Comparison of ENCODE assay signal across 8 cellular contexts in the genomic region with DNA sequence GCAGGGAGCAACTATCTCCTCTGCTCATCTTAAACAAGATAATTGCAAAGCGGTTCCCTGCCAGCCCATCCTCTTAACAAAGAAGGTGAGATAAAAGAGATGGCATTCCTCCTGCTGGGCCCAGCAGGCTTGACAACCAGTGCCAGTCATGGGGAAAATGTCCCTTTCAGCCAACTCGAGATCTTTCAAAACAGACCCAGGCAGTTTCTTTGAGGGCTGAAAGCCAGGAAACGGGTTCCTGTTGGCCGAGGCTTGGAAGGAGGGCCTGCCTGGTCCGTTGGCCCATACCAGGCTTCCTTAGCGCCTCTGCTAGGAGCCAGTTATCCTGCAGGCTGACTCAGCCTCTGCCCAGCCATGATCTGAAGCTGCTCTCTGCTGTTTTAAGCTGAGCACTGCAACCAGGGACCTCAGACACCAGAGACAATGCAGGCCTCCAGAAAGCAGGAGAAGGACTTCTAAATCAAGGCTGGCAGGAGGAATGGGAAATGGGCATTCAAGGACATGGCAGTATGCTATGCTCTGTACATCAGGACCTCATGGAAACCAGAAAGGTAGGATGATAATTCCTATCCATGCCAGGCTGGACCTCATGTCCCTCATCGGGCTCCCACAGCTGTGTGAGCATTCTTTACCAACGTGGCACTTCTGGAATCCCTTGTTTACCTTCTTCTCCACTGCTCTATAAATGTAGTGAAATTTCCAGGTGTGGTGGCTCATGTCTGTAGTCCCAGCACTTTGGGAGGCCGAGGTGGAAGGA. TPM values are rescaled to one million over a fixed set of nuclear protein-coding genes. Genes with fewer than 3 reads are reported as not detected.
DNase-seq lines count a peak whose midpoint lies in the region; ATAC-seq and TF ChIP-seq lines count a peak whose summit lies in the region.

No MANE protein-coding gene starts in this region.

- no peaks in the 10 kb centered on the region for H3K27me3 Mint-ChIP-seq in WTC11 (ENCODE audit: low read depth)
- H3K27me3 Mint-ChIP-seq in activated T-helper 17 cell treated with anti-CD3 and anti-CD28 coated beads, Interleukin-2, amount 50 U/mL, for 72 hours = no peaks in the 10 kb centered on the region

- H3K9me3 ChIP-seq in HUES64 (ENCODE audit: insufficient read depth, low read depth, low read length) (no peaks in the 10 kb centered on the region), right cardiac atrium (ENCODE audit: control insufficient read depth, low read length) (no peaks in the 10 kb centered on the region), OCI-LY7 (ENCODE audit: low read length) (no peaks in the 10 kb centered on the region)

- peak overlapping the region; percentile 76 for H3K27ac ChIP-seq in HUES64 (ENCODE audit: low read depth, low read length)
- peak overlapping the region; percentile 11 for H3K27ac ChIP-seq in right cardiac atrium (ENCODE audit: low read length)
- no peak overlapping the region for H3K27ac ChIP-seq in OCI-LY7 (ENCODE audit: low read depth, low read length, poor library complexity, severe bottlenecking)

- H3K36me3 ChIP-seq in HUES64 (ENCODE audit: insufficient read depth, low read length) (no peaks in the 10 kb centered on the region), OCI-LY7 (ENCODE audit: insufficient read depth, low read length) (no peaks in the 10 kb centered on the region)

- H3K4me1 ChIP-seq in HUES64 (ENCODE audit: insufficient read depth, low read length) (peaks cover 16% of the 10 kb centered on the region), right cardiac atrium (ENCODE audit: control insufficient read depth, insufficient read depth, low read length) (peaks cover 5% of the 10 kb centered on the region), OCI-LY7 (ENCODE audit: insufficient read depth, low read length, poor library complexity, severe bottlenecking) (no peaks in the 10 kb centered on the region)

- H3K36me3 Mint-ChIP-seq in WTC11 = no peaks in the 10 kb centered on the region
- H3K36me3 Mint-ChIP-seq in activated T-helper 17 cell treated with anti-CD3 and anti-CD28 coated beads, Interleukin-2, amount 50 U/mL, for 72 hours (ENCODE audit: low read depth) = peaks cover 70% of the 10 kb centered on the region

- H3K4me2 ChIP-seq in OCI-LY7 (ENCODE audit: low read length) = no peak overlapping the region

- no peak overlapping the region for H2AFZ ChIP-seq in OCI-LY7 (ENCODE audit: low read length)

- no peak overlapping the region for H3K4me3 Mint-ChIP-seq in WTC11
- no peak overlapping the region for H3K4me3 Mint-ChIP-seq in activated T-helper 17 cell treated with anti-CD3 and anti-CD28 coated beads, Interleukin-2, amount 50 U/mL, for 72 hours

- H4K20me1 ChIP-seq in OCI-LY7 (ENCODE audit: insufficient read depth, low read length) = no peaks in the 10 kb centered on the region

- POLR2A ChIA-PET in WTC11 (lab: Charles Lee) (no interaction called here), OCI-LY7 (lab: Charles Lee) (no interaction called here)

- H3K27me3 ChIP-seq in HUES64 (ENCODE audit: insufficient read depth, low read length) (no peaks in the 10 kb centered on the region), right cardiac atrium (ENCODE audit: control insufficient read depth, insufficient read depth) (no peaks in the 10 kb centered on the region)

- H3K9me3 Mint-ChIP-seq in WTC11 = no peaks in the 10 kb centered on the region
- no peaks in the 10 kb centered on the region for H3K9me3 Mint-ChIP-seq in activated T-helper 17 cell treated with anti-CD3 and anti-CD28 coated beads, Interleukin-2, amount 50 U/mL, for 72 hours

- H3K9me2 ChIP-seq in OCI-LY7 (ENCODE audit: insufficient read depth, low read length) = no peaks in the 10 kb centered on the region

- H3K4me1 Mint-ChIP-seq in WTC11 = peaks cover 12% of the 10 kb centered on the region
- no peaks in the 10 kb centered on the region for H3K4me1 Mint-ChIP-seq in activated T-helper 17 cell treated with anti-CD3 and anti-CD28 coated beads, Interleukin-2, amount 50 U/mL, for 72 hours

- DNase-seq in AG09309 (ENCODE audit: low read depth) (peak; percentile 45), WTC11 (ENCODE audit: low spot score) (peak; percentile 48), right cardiac atrium (peak; percentile 82 to 89 (median 86)), retina (peak; percentile 86), OCI-LY7 (ENCODE audit: low spot score) (no peak)
- no peak for DNase-seq in stimulated activated naive CD4-positive, alpha-beta T cell treated with Interleukin-2 at 50 U/mL for 16 hours (lab: John Stamatoyannopoulos, UW)

- ATAC-seq in WTC11 = peak; percentile 99
- ATAC-seq in right cardiac atrium = peak; percentile 97 to 98
- no peak for ATAC-seq in activated T-helper 17 cell treated with anti-CD3 and anti-CD28 coated beads, Interleukin-2, amount 50 U/mL, for 72 hours (replicated peaks)

- TF ChIP-seq CTCF in AG09309 (IDR thresholded peaks at IDR 0.05; ENCODE audit: control insufficient read depth, insufficient read depth, low read depth, low read length, missing control alignments) (peak; percentile 74), WTC11 (IDR thresholded peaks at IDR 0.05) (no peak), OCI-LY7 (conservative IDR thresholded peaks at IDR 0.05; ENCODE audit: low read length) (no peak)

- 34% methylated on average over 9 of the region's 9 CpGs for WGBS in HUES64
- 36% methylated on average over 9 of the region's 9 CpGs for WGBS in right cardiac atrium

- no peak overlapping the region for H3K27ac Mint-ChIP-seq in WTC11
- no peak overlapping the region for H3K27ac Mint-ChIP-seq in activated T-helper 17 cell treated with anti-CD3 and anti-CD28 coated beads, Interleukin-2, amount 50 U/mL, for 72 hours

- no TSS peak for BruUV-seq in OCI-LY7 (replicated peaks; lab: Mats Ljungman, UMichigan)

- intact Hi-C loops in right cardiac atrium (cut with DNase I) = loop anchor here in 3 of 4 donors (2.0 to 10.0 kb wide), 4 partner anchors 41 to 301 kb away; a partner anchor contains a TSS
- intact Hi-C loops in OCI-LY7 (cut with micrococcal nuclease; ENCODE audit: unreplicated experiment) = loop anchor here (2.0 kb wide), 1 partner anchor 301 kb away; no protein-coding TSS in a partner anchor

- H3K9ac ChIP-seq in HUES64 (ENCODE audit: low read depth, low read length) = no peak overlapping the region

- H3K79me2 ChIP-seq in OCI-LY7 (ENCODE audit: insufficient read depth, low read depth, low read length) = no peaks in the 10 kb centered on the region

- H3K4me3 ChIP-seq in AG09309 (ENCODE audit: control insufficient read depth, low read depth, low read length) (no peak overlapping the region), HUES64 (ENCODE audit: low read length) (no peak overlapping the region), right cardiac atrium (ENCODE audit: low read length) (no peak overlapping the region), OCI-LY7 (ENCODE audit: low read depth, low read length, poor library complexity, severe bottlenecking) (no peak overlapping the region)

- CTCF ChIA-PET in WTC11 (lab: Charles Lee) (interaction anchor here (0.7 to 2.3 kb wide), 14 partner anchors 8 to 372 kb away, joined by 3 to 16 read pairs (median 4); no protein-coding TSS in a partner anchor), OCI-LY7 (lab: Charles Lee; ENCODE audit: unreplicated experiment) (no interaction called here)

TF ChIP-seq in WTC11, 78 proteins besides CTCF, POLR2A, EP300 and RAD21 (continues in another document):
- peak; percentile 65 for TF ChIP-seq ZNF423 (CRISPR knock-in tag; IDR thresholded peaks at IDR 0.05)
- 0 out of 2 replicates have a peak, but pooled peaks have one; percentile 24 for TF ChIP-seq TEAD1 (CRISPR knock-in tag; IDR thresholded peaks at IDR 0.05)
- TF ChIP-seq, protein P1, sequence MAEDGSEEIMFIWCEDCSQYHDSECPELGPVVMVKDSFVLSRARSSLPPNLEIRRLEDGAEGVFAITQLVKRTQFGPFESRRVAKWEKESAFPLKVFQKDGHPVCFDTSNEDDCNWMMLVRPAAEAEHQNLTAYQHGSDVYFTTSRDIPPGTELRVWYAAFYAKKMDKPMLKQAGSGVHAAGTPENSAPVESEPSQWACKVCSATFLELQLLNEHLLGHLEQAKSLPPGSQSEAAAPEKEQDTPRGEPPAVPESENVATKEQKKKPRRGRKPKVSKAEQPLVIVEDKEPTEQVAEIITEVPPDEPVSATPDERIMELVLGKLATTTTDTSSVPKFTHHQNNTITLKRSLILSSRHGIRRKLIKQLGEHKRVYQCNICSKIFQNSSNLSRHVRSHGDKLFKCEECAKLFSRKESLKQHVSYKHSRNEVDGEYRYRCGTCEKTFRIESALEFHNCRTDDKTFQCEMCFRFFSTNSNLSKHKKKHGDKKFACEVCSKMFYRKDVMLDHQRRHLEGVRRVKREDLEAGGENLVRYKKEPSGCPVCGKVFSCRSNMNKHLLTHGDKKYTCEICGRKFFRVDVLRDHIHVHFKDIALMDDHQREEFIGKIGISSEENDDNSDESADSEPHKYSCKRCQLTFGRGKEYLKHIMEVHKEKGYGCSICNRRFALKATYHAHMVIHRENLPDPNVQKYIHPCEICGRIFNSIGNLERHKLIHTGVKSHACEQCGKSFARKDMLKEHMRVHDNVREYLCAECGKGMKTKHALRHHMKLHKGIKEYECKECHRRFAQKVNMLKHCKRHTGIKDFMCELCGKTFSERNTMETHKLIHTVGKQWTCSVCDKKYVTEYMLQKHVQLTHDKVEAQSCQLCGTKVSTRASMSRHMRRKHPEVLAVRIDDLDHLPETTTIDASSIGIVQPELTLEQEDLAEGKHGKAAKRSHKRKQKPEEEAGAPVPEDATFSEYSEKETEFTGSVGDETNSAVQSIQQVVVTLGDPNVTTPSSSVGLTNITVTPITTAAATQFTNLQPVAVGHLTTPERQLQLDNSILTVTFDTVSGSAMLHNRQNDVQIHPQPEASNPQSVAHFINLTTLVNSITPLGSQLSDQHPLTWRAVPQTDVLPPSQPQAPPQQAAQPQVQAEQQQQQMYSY (CRISPR knock-in tag; IDR thresholded peaks at IDR 0.05) = peak; percentile 19; the same call in 1 of the 2 replicates

RNA-seq across cellular contexts. Expression of a gene that starts 42.4 kb away (rescaled TPM):
- polyA plus RNA-seq in HUES64 (2013, experiment 1 of 2) = not detected
- not detected for polyA plus RNA-seq in HUES64 (2013, experiment 2 of 2)
- total RNA-seq in WTC11 (2021) = 0.64 TPM in 1 of 3 replicates, not detected in the others
- total RNA-seq in right cardiac atrium = 10 to 100 TPM; 11.3 to 18.7 (median 13.7) TPM
- polyA plus RNA-seq in right cardiac atrium = 5.1 TPM
- total RNA-seq in OCI-LY7 (2014; rRNA removed; shearing (Covaris generic)) = not detected in 2 replicates
- total RNA-seq in OCI-LY7 (2022) = not detected in 2 replicates
- total RNA-seq in activated T-helper 17 cell treated with anti-CD3 and anti-CD28 coated beads, Interleukin-2, amount 50 U/mL, for 72 hours = 1 to 10 TPM; 1.1 to 1.8 TPM

RNA-seq across cellular contexts. Expression of a gene that starts 52.9 kb away (rescaled TPM):
- 211 TPM for polyA plus RNA-seq in HUES64 (2013, experiment 1 of 2)
- polyA plus RNA-seq in HUES64 (2013, experiment 2 of 2) = 179 TPM
- 288 to 306 TPM (median 288 TPM) in 3 replicates for total RNA-seq in WTC11 (2021)
- 100 to 1,000 TPM; 181 to 280 (median 218) TPM for total RNA-seq in right cardiac atrium
- 116 TPM for polyA plus RNA-seq in right cardiac atrium
- total RNA-seq in OCI-LY7 (2014; rRNA removed; shearing (Covaris generic)) = 77.6 and 85.0 TPM in 2 replicates
- total RNA-seq in OCI-LY7 (2022) = 134 and 152 TPM in 2 replicates
- total RNA-seq in activated T-helper 17 cell treated with anti-CD3 and anti-CD28 coated beads, Interleukin-2, amount 50 U/mL, for 72 hours = 100 to 1,000 TPM; 401 to 630 TPM

Comparison
In these comparisons a context has a peak if more than half of its experiments do, and no peak if none do; other contexts are left out.
1. DNase-seq: peak in AG09309 (single experiment), WTC11 (single experiment), right cardiac atrium (3 of 3) and retina (single experiment); none in OCI-LY7 (single experiment) and stimulated activated naive CD4-positive, alpha-beta T cell treated with Interleukin-2 at 50 U/mL for 16 hours (single experiment).